Comparison of ENCODE assay signal across 1 cellular context in the genomic region with DNA sequence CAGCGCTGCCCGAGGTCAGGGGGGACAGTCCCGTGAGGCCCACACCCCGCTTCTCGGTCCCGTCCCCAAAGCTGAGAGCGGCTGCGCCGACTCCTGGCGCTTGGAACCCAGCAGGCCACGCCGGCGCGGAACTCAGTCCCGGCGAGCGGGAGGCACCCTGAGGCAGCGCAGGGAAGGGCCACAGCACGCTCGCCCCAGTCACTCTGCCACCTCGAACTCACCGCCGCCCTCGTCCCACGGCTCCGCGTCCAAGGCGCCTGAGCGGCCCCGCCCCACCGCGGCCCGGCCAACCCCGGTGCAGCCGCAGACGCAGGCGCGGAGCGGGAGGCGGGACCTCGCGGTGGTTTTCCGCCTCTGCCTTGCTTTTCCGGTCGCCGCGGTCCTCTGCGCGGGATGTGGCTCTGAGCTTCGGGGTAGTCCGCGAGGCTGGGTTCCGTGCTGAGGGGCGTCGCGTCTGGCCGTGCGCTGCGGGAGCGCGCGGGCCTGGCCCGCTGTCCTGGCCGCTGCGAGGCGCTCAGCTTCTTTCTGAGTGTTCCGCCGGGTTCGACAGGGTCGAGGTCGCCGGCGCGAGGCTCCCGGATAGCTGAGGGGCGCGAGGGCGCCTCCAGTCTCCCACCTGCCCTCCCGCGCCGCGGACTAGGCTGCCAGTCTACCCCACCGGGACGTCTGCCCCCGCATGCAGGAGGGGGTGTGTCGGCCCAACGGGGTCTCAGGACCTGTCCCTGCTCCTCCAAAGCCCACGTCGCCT.
TF ChIP-seq lines count a peak whose summit lies in the region.

A gene with protein sequence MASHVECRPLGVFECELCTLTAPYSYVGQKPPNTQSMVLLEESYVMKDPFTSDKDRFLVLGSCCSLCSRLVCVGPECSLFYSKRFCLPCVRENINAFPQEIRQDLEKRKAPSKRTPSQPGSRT (minus strand): TSS at position 259 of the 748 bp plus-strand sequence. CDS start 2,009 bp downstream, outside the sequence.

TF ChIP-seq in SK-N-SH treated with all-trans-retinoic acid at 6 μM for 48 hours, 23 proteins besides CTCF, POLR2A, EP300 and RAD21 (continued from another document):
- TF ChIP-seq, protein P1, sequence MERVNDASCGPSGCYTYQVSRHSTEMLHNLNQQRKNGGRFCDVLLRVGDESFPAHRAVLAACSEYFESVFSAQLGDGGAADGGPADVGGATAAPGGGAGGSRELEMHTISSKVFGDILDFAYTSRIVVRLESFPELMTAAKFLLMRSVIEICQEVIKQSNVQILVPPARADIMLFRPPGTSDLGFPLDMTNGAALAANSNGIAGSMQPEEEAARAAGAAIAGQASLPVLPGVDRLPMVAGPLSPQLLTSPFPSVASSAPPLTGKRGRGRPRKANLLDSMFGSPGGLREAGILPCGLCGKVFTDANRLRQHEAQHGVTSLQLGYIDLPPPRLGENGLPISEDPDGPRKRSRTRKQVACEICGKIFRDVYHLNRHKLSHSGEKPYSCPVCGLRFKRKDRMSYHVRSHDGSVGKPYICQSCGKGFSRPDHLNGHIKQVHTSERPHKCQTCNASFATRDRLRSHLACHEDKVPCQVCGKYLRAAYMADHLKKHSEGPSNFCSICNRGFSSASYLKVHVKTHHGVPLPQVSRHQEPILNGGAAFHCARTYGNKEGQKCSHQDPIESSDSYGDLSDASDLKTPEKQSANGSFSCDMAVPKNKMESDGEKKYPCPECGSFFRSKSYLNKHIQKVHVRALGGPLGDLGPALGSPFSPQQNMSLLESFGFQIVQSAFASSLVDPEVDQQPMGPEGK (CRISPR knock-in tag; IDR thresholded peaks at IDR 0.05; ENCODE audit: borderline replicate concordance): no peak
- TF ChIP-seq OSR1 (CRISPR knock-in tag; IDR thresholded peaks at IDR 0.05): no peak
- TF ChIP-seq ARNTL (CRISPR knock-in tag; IDR thresholded peaks at IDR 0.05; ENCODE audit: borderline replicate concordance, low read depth): no peak
- TF ChIP-seq, protein P2, sequence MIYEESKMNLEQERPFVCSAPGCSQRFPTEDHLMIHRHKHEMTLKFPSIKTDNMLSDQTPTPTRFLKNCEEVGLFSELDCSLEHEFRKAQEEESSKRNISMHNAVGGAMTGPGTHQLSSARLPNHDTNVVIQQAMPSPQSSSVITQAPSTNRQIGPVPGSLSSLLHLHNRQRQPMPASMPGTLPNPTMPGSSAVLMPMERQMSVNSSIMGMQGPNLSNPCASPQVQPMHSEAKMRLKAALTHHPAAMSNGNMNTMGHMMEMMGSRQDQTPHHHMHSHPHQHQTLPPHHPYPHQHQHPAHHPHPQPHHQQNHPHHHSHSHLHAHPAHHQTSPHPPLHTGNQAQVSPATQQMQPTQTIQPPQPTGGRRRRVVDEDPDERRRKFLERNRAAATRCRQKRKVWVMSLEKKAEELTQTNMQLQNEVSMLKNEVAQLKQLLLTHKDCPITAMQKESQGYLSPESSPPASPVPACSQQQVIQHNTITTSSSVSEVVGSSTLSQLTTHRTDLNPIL (CRISPR knock-in tag; IDR thresholded peaks at IDR 0.05; ENCODE audit: low read depth): no peak
- TF ChIP-seq ZFP3 (CRISPR knock-in tag; IDR thresholded peaks at IDR 0.05): no peak
- no peak for TF ChIP-seq GLIS3 (CRISPR knock-in tag; IDR thresholded peaks at IDR 0.05)
- no peak for TF ChIP-seq TCF4 (CRISPR knock-in tag; IDR thresholded peaks at IDR 0.05; ENCODE audit: borderline replicate concordance)
- TF ChIP-seq ZFP30 (CRISPR knock-in tag; IDR thresholded peaks at IDR 0.05): no peak
- TF ChIP-seq BACH2 (CRISPR knock-in tag; IDR thresholded peaks at IDR 0.05; ENCODE audit: borderline replicate concordance): no peak
- TF ChIP-seq, protein P3, sequence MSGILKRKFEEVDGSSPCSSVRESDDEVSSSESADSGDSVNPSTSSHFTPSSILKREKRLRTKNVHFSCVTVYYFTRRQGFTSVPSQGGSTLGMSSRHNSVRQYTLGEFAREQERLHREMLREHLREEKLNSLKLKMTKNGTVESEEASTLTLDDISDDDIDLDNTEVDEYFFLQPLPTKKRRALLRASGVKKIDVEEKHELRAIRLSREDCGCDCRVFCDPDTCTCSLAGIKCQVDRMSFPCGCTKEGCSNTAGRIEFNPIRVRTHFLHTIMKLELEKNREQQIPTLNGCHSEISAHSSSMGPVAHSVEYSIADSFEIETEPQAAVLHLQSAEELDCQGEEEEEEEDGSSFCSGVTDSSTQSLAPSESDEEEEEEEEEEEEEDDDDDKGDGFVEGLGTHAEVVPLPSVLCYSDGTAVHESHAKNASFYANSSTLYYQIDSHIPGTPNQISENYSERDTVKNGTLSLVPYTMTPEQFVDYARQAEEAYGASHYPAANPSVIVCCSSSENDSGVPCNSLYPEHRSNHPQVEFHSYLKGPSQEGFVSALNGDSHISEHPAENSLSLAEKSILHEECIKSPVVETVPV (CRISPR knock-in tag; IDR thresholded peaks at IDR 0.05): no peak
